12 cellular contexts compared by ENCODE assay signal in genomic region chr16:57190136-57190535, GRCh38.
"Had no signal": no experiment of that assay in that cellular context is flagged by ENCODE, and none has a peak within 500 bp of the region (broad histone marks: within the 10 kb centered on the region; RNA-seq: fewer than 3 reads in every experiment).

No MANE protein-coding gene starts in this region.

- H3K36me3 ChIP-seq: ovary, tibial nerve had no signal

- H3K4me3 ChIP-seq: esophagus squamous epithelium, ovary, skin epidermis, tibial nerve had no signal

- H3K27me3 ChIP-seq: esophagus squamous epithelium, foreskin keratinocyte, ovary, tibial nerve had no signal

- ATAC-seq: foreskin keratinocyte; left lobe of liver; stimulated activated naive B cell treated with anti-CD40 and anti-IgM and Interleukin-4, amounts not matched to agents 10 μg/mL and 1 μg/mL and 100 μg/mL, for 72 hours had no signal

- DNase-seq: activated CD4-positive, alpha-beta T cell treated with anti-CD3 and anti-CD28 coated beads, Interleukin-2, amount 50 U/mL, for 4 hours; activated CD4-positive, CD25-positive, alpha-beta regulatory T cell treated with anti-CD3 and anti-CD28 coated beads, Interleukin-2, amount 50 U/mL, for 72 hours; activated T-cell treated with anti-CD3 and anti-CD28 coated beads, Interleukin-2, amount 50 U/mL, for 1 hour; amniotic stem cell; esophagus squamous epithelium; foreskin keratinocyte; ovary; stimulated activated naive B cell treated with anti-CD40 and anti-IgM and Interleukin-4, amounts not matched to agents 10 μg/mL and 1 μg/mL and 100 μg/mL, for 72 hours; T-helper 2 cell had no signal

- H3K9me3 ChIP-seq: esophagus squamous epithelium, ovary, tibial nerve had no signal

- H3K27ac ChIP-seq: esophagus squamous epithelium, foreskin keratinocyte, ovary had no signal
